In genomic region chr6:26358511-26358981, GRCh38 we compare ENCODE assay signal across 14 cellular contexts.
DNase-seq lines count a peak whose midpoint lies in the region; ATAC-seq lines count a peak whose summit lies in the region.
"Had no signal": no experiment of that assay in that cellular context is flagged by ENCODE, and none has a peak within 500 bp of the region (broad histone marks: within the 10 kb centered on the region; RNA-seq: fewer than 3 reads in every experiment).

No MANE protein-coding gene starts in this region.

- H3K27me3 Mint-ChIP-seq in stimulated activated memory B cell treated with anti-CD40 and anti-IgM and Interleukin-4, amounts not matched to agents 10 μg/mL and 1 μg/mL and 100 μg/mL, for 72 hours = peaks cover 50% of the 10 kb centered on the region

- ATAC-seq in HG02623 (IDR thresholded peaks at IDR 0.05; ENCODE audit: unreplicated experiment) = peak; percentile 49
- ATAC-seq in HG03571 (IDR thresholded peaks at IDR 0.05; ENCODE audit: unreplicated experiment) = peak; percentile 43
- ATAC-seq in stimulated activated memory B cell treated with anti-CD40 and anti-IgM and Interleukin-4, amounts not matched to agents 10 μg/mL and 1 μg/mL and 100 μg/mL, for 72 hours = peak; percentile 85
- ATAC-seq: left lobe of liver, WTC11 had no signal

- DNase-seq in stimulated activated CD4-positive, alpha-beta T cell treated with anti-CD3 and anti-CD28 coated beads, Interleukin-15, amount 100 ng/mL, for 24 hours = peak; percentile 18
- no peak for DNase-seq in stimulated activated CD4-positive, alpha-beta T cell treated with anti-CD3 and anti-CD28 coated beads, Interleukin-2, amount 100 ng/mL, for 48 hours
- DNase-seq in hypothalamus (lab: John Stamatoyannopoulos, UW) = no peak
- DNase-seq in cerebellar nuclear complex (lab: John Stamatoyannopoulos, UW) = no peak
- DNase-seq in NCI-H1105 treated with DMSO at 0.1 percent for 48 hours (lab: John Stamatoyannopoulos, UW) = no peak
- DNase-seq: activated gamma-delta T cell treated with Interleukin-2 at 50 U/mL for 16 hours; EL; NCI-H2029 treated with DMSO at 0.1 percent for 48 hours; stimulated activated CD4-positive, alpha-beta T cell treated with anti-CD3 and anti-CD28 coated beads, Interleukin-4, amount 100 ng/mL, for 24 hours had no signal

- H3K4me3 Mint-ChIP-seq in stimulated activated memory B cell treated with anti-CD40 and anti-IgM and Interleukin-4, amounts not matched to agents 10 μg/mL and 1 μg/mL and 100 μg/mL, for 72 hours = no peak overlapping the region
- H3K4me3 Mint-ChIP-seq: WTC11 had no signal

- H3K4me1 Mint-ChIP-seq in stimulated activated memory B cell treated with anti-CD40 and anti-IgM and Interleukin-4, amounts not matched to agents 10 μg/mL and 1 μg/mL and 100 μg/mL, for 72 hours = peaks cover 28% of the 10 kb centered on the region

- H3K9me3 Mint-ChIP-seq in stimulated activated memory B cell treated with anti-CD40 and anti-IgM and Interleukin-4, amounts not matched to agents 10 μg/mL and 1 μg/mL and 100 μg/mL, for 72 hours = no peaks in the 10 kb centered on the region
- H3K9me3 Mint-ChIP-seq: WTC11 had no signal

- no peaks in the 10 kb centered on the region for H3K36me3 Mint-ChIP-seq in stimulated activated memory B cell treated with anti-CD40 and anti-IgM and Interleukin-4, amounts not matched to agents 10 μg/mL and 1 μg/mL and 100 μg/mL, for 72 hours
- H3K36me3 Mint-ChIP-seq: WTC11 had no signal

- H3K27ac Mint-ChIP-seq in stimulated activated memory B cell treated with anti-CD40 and anti-IgM and Interleukin-4, amounts not matched to agents 10 μg/mL and 1 μg/mL and 100 μg/mL, for 72 hours = no peak overlapping the region
- H3K27ac Mint-ChIP-seq: WTC11 had no signal
